In genomic region chr9:20551835-20552234, GRCh38 we compare ENCODE assay signal across 1 cellular context.
A peak's percentile ranks its signal among the peaks of the same experiment; 100 is the strongest.
TF ChIP-seq lines count a peak whose summit lies in the region.

No MANE protein-coding gene starts in this region.

TF ChIP-seq in GM12878, 131 proteins besides CTCF, POLR2A, EP300 and RAD21 (continued from another document):
- TF ChIP-seq ZZZ3 (IDR thresholded peaks at IDR 0.05; ENCODE audit: control insufficient read depth, insufficient read length, low read depth) (no peak), EZH2 (IDR thresholded peaks at IDR 0.05; ENCODE audit: borderline replicate concordance, control insufficient read depth, low read depth, low read length) (no peak), SREBF2 (IDR thresholded peaks at IDR 0.05; ENCODE audit: low read length) (no peak), DPF2 (IDR thresholded peaks at IDR 0.05) (peak; percentile 61; the same call in 1 of the 2 replicates), ESRRA (IDR thresholded peaks at IDR 0.05; ENCODE audit: low read length) (no peak), IKZF1 (conservative IDR thresholded peaks at IDR 0.05) (peak; percentile 56; the same call in 1 of the 2 replicates), MTA2 (IDR thresholded peaks at IDR 0.05; ENCODE audit: low read depth) (0 out of 2 replicates have a peak, but pooled peaks have one; percentile 23), JUNB (IDR thresholded peaks at IDR 0.05) (peak; percentile 84), HDGF (IDR thresholded peaks at IDR 0.05) (no peak), SMC3 (IDR thresholded peaks at IDR 0.05; ENCODE audit: borderline replicate concordance, low read length) (no peak), RCOR1 (conservative IDR thresholded peaks at IDR 0.05; ENCODE audit: low read depth, low read length) (no peak), NR2C1 (IDR thresholded peaks at IDR 0.05) (no peak), RAD51 (IDR thresholded peaks at IDR 0.05) (no peak), TCF12 (IDR thresholded peaks at IDR 0.05; ENCODE audit: low read depth, low read length) (no peak), SPI1 (IDR thresholded peaks at IDR 0.05; ENCODE audit: borderline replicate concordance, insufficient read depth, low read depth, low read length) (no peak), NRF1 (conservative IDR thresholded peaks at IDR 0.05; ENCODE audit: low read depth, low read length) (no peak), NFXL1 (IDR thresholded peaks at IDR 0.05; ENCODE audit: borderline replicate concordance) (no peak), NFIC (IDR thresholded peaks at IDR 0.05; ENCODE audit: low read depth, low read length) (peak; percentile 76), ZNF687 (IDR thresholded peaks at IDR 0.05) (no peak), RUNX3 (IDR thresholded peaks at IDR 0.05; ENCODE audit: low read length) (peak; percentile 49; the same call in 1 of the 2 replicates), CEBPZ (IDR thresholded peaks at IDR 0.05; ENCODE audit: low read depth, low read length) (no peak), ZNF384 (IDR thresholded peaks at IDR 0.05; ENCODE audit: borderline replicate concordance, low read depth, low read length) (no peak), BCL11A (IDR thresholded peaks at IDR 0.05; ENCODE audit: low read depth, low read length) (peak; percentile 52; the same call in 1 of the 2 replicates)
- TF ChIP-seq, protein P1, sequence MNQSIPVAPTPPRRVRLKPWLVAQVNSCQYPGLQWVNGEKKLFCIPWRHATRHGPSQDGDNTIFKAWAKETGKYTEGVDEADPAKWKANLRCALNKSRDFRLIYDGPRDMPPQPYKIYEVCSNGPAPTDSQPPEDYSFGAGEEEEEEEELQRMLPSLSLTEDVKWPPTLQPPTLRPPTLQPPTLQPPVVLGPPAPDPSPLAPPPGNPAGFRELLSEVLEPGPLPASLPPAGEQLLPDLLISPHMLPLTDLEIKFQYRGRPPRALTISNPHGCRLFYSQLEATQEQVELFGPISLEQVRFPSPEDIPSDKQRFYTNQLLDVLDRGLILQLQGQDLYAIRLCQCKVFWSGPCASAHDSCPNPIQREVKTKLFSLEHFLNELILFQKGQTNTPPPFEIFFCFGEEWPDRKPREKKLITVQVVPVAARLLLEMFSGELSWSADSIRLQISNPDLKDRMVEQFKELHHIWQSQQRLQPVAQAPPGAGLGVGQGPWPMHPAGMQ (IDR thresholded peaks at IDR 0.05; ENCODE audit: borderline replicate concordance): no peak
- TF ChIP-seq, protein P2, sequence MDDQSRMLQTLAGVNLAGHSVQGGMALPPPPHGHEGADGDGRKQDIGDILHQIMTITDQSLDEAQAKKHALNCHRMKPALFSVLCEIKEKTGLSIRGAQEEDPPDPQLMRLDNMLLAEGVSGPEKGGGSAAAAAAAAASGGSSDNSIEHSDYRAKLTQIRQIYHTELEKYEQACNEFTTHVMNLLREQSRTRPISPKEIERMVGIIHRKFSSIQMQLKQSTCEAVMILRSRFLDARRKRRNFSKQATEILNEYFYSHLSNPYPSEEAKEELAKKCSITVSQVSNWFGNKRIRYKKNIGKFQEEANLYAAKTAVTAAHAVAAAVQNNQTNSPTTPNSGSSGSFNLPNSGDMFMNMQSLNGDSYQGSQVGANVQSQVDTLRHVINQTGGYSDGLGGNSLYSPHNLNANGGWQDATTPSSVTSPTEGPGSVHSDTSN (IDR thresholded peaks at IDR 0.05; ENCODE audit: insufficient replicate concordance, low read depth, low read length): no peak
